In the genomic region with DNA sequence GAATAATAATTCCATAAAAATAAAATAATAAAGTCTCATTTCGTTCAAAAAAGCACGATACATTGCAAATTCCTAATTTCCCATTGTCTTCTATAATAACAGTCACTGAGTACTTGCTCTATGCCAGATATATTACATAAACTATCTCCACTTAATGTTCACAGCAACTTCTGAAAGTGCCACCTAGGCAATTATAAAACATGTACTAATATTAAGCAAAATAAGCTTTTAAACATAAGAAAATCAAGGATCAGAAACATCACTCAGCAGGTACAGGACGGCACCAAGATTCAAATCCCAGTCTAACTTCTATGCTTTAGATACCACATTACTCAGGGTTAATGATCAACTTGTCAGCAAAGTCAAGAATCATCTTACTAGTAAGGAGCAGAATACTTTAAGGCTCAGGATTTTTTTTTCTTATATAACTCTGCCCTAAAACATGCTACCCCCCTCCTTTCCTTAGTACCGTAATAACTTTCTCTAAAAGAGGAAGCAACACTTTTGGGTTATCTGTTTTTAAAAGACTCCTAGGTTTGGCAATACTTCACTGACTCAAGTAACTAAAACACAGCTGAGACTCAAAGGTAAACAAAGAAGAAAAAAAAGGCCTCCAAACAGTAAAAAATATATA, we compare ENCODE assay signal across 9 cellular contexts. TPM values are rescaled to one million over a fixed set of nuclear protein-coding genes. Genes with fewer than 3 reads are reported as not detected.
DNase-seq lines count a peak whose midpoint lies in the region; ATAC-seq and TF ChIP-seq lines count a peak whose summit lies in the region.
"Had no signal": no experiment of that assay in that cellular context is flagged by ENCODE, and none has a peak within 500 bp of the region (broad histone marks: within the 10 kb centered on the region; RNA-seq: fewer than 3 reads in every experiment).

No MANE protein-coding gene starts in this region.

- no peak for TF ChIP-seq POLR2A in esophagus squamous epithelium (IDR thresholded peaks at IDR 0.05)

- no peak overlapping the region for H3K4me3 ChIP-seq in esophagus squamous epithelium

- TF ChIP-seq CTCF in esophagus squamous epithelium (IDR thresholded peaks at IDR 0.05) = no peak

- H3K4me1 Mint-ChIP-seq in stimulated activated naive B cell treated with anti-CD40 and anti-IgM and Interleukin-4, amounts not matched to agents 10 μg/mL and 1 μg/mL and 100 μg/mL, for 72 hours = peaks cover 54 to 84% of the 10 kb centered on the region in 2 donors

- H3K27ac Mint-ChIP-seq in stimulated activated naive B cell treated with anti-CD40 and anti-IgM and Interleukin-4, amounts not matched to agents 10 μg/mL and 1 μg/mL and 100 μg/mL, for 72 hours = peak overlapping the region; percentile 59
- H3K27ac Mint-ChIP-seq: activated naive CD4-positive, alpha-beta T cell treated with anti-CD3 and anti-CD28 coated beads for 36 hours had no signal

- peaks cover 7 to 11% of the 10 kb centered on the region in 2 donors for H3K9me3 Mint-ChIP-seq in stimulated activated naive B cell treated with anti-CD40 and anti-IgM and Interleukin-4, amounts not matched to agents 10 μg/mL and 1 μg/mL and 100 μg/mL, for 72 hours
- H3K9me3 Mint-ChIP-seq: activated naive CD4-positive, alpha-beta T cell treated with anti-CD3 and anti-CD28 coated beads for 36 hours had no signal

- H3K27me3 ChIP-seq in esophagus squamous epithelium = no peaks in the 10 kb centered on the region

- no peak overlapping the region for H3K27ac ChIP-seq in esophagus squamous epithelium

- 69 to 75% methylated on average over 4 of the region's 4 CpGs for WGBS in esophagus squamous epithelium, 2 donors

- intact Hi-C loops in esophagus squamous epithelium (cut with DNase I) = no loop called here

- H3K9me3 ChIP-seq in esophagus squamous epithelium = no peaks in the 10 kb centered on the region

- no peaks in the 10 kb centered on the region for H3K4me1 ChIP-seq in esophagus squamous epithelium

- peak; percentile 58 for DNase-seq in SKM-1 treated with dmso at 0.1 percent for 144 hours (lab: John Stamatoyannopoulos, UW; ENCODE audit: unreplicated experiment)
- DNase-seq in stimulated activated naive B cell treated with anti-CD40 and anti-IgM and Interleukin-4, amounts not matched to agents 10 μg/mL and 1 μg/mL and 100 μg/mL, for 72 hours = no peak
- no peak for DNase-seq in stimulated activated CD4-positive, alpha-beta T cell treated with anti-CD3 and anti-CD28 coated beads, Interleukin-4, amount 100 ng/mL, for 1 hour
- no peak for DNase-seq in superior temporal gyrus (ENCODE audit: extremely low spot score)
- DNase-seq in AG08396 (ENCODE audit: low spot score) = no peak
- DNase-seq in esophagus squamous epithelium (lab: John Stamatoyannopoulos, UW) = no peak
- DNase-seq: activated naive CD4-positive, alpha-beta T cell treated with anti-CD3 and anti-CD28 coated beads for 36 hours had no signal

- no peaks in the 10 kb centered on the region for H3K36me3 ChIP-seq in esophagus squamous epithelium

- ATAC-seq in GM19324 (IDR thresholded peaks at IDR 0.05; ENCODE audit: low FRiP score, unreplicated experiment) = peak; percentile 75
- ATAC-seq in HG03095 (IDR thresholded peaks at IDR 0.05; ENCODE audit: unreplicated experiment) = peak; percentile 75
- peak; percentile 96 to 97 for ATAC-seq in stimulated activated naive B cell treated with anti-CD40 and anti-IgM and Interleukin-4, amounts not matched to agents 10 μg/mL and 1 μg/mL and 100 μg/mL, for 72 hours (replicated peaks)

- no peaks in the 10 kb centered on the region for H3K27me3 Mint-ChIP-seq in stimulated activated naive B cell treated with anti-CD40 and anti-IgM and Interleukin-4, amounts not matched to agents 10 μg/mL and 1 μg/mL and 100 μg/mL, for 72 hours

- peaks cover 10 to 21% of the 10 kb centered on the region in 2 donors for H3K36me3 Mint-ChIP-seq in stimulated activated naive B cell treated with anti-CD40 and anti-IgM and Interleukin-4, amounts not matched to agents 10 μg/mL and 1 μg/mL and 100 μg/mL, for 72 hours

- H3K4me3 Mint-ChIP-seq in stimulated activated naive B cell treated with anti-CD40 and anti-IgM and Interleukin-4, amounts not matched to agents 10 μg/mL and 1 μg/mL and 100 μg/mL, for 72 hours = peak overlapping the region in 1 of 2 donors; percentile 25
- H3K4me3 Mint-ChIP-seq: activated naive CD4-positive, alpha-beta T cell treated with anti-CD3 and anti-CD28 coated beads for 36 hours had no signal

RNA-seq across cellular contexts. Expression of a gene that starts 51.3 kb away (rescaled TPM):
- total RNA-seq in esophagus squamous epithelium = 10 to 100 TPM; 28.8 to 56.4 (median 34.0) TPM
